In the genomic region with DNA sequence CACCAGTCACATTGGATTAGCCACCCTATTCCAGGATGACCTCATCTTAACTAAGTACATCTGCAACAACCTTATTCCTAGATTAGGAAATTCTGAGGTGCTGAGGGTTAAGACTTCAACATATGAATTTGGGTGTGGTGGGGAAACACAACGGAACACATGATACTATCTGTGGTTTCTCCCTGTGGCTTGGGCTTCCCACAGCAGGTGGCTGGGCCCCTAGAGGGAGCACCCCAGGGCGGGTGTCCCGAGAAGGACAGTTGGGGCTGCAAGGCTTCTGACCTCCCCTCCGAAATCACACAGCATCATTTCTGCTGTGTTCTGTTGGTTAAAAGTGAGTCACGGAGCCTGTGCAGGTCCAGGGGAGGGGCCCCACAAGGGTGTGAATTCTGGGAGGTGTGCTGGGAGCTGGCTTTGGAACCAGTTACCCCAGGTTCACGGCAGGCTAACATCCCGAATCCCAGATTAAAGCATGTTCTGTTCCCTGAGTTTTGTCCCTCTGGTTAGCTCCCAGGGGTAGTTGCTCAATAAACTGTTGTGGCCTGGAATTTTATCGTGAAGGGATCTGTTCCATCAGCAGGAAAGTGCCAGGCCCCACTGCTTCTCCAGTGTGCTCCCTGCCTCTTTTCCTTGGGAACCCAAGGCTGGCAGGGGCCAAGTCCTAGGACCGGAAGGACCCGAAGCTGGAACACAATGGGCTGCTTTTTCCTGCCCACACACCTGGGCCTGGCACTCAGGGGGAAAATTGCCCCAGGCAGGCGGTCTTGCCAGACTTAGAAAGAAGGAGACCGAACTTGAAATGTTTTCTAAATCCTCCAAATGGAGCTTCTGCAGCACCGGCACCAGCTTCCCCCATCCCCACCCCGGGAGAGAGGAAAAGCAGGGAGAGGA, we compare ENCODE assay signal across 12 cellular contexts.
A peak's percentile ranks its signal among the peaks of the same experiment; 100 is the strongest.
DNase-seq lines count a peak whose midpoint lies in the region; ATAC-seq, FAIRE-seq and TF ChIP-seq lines count a peak whose summit lies in the region.
"Had no signal": no experiment of that assay in that cellular context is flagged by ENCODE, and none has a peak within 500 bp of the region (broad histone marks: within the 10 kb centered on the region; RNA-seq: fewer than 3 reads in every experiment).

No MANE protein-coding gene starts in this region.

- no peak for ATAC-seq in HG02970 (IDR thresholded peaks at IDR 0.05; ENCODE audit: low FRiP score, unreplicated experiment)

- no peaks in the 10 kb centered on the region for H3K36me3 ChIP-seq in SJCRH30
- H3K36me3 ChIP-seq: sigmoid colon, vagina had no signal

- no peaks in the 10 kb centered on the region for H3K9me3 ChIP-seq in SJCRH30 (replicated peaks)
- H3K9me3 ChIP-seq: sigmoid colon, vagina had no signal

- peak overlapping the region; percentile 68 for H3K27ac ChIP-seq in SJCRH30
- H3K27ac ChIP-seq: sigmoid colon, vagina had no signal

- no peak for FAIRE-seq in GM12891 (lab: Jason Lieb, UNC)
- FAIRE-seq: TTC549 had no signal

- no peak for TF ChIP-seq CTCF in GM12865 (IDR thresholded peaks at IDR 0.05; ENCODE audit: insufficient read depth, low read depth, low read length, missing control alignments)

- peaks cover 20% of the 10 kb centered on the region for H3K4me1 ChIP-seq in SJCRH30
- H3K4me1 ChIP-seq: sigmoid colon had no signal

- peak; percentile 5 for DNase-seq in A172 (ENCODE audit: low spot score)
- DNase-seq in GM12865 (ENCODE audit: low read depth): peak; percentile 34
- DNase-seq in SJCRH30: peak; percentile 86 to 94
- DNase-seq in islet precursor cell: peak; percentile 84
- no peak for DNase-seq in dedifferentiated amniotic fluid mesenchymal stem cell (ENCODE audit: extremely low spot score)
- DNase-seq in GM12891 (ENCODE audit: insufficient read length, low spot score): no peak
- DNase-seq in NCI-H1930 (lab: John Stamatoyannopoulos, UW): no peak
- DNase-seq: sigmoid colon; stimulated activated CD4-positive, alpha-beta T cell treated with anti-CD3 and anti-CD28 coated beads, Interleukin-4, amount 100 ng/mL, for 4 hours had no signal

- H3K4me3 ChIP-seq in GM12865 (ENCODE audit: low read depth, low read length) (no peak overlapping the region), SJCRH30 (peak overlapping the region; percentile 24)
- H3K4me3 ChIP-seq: sigmoid colon, vagina had no signal

- TF ChIP-seq POLR2A in GM12891 (IDR thresholded peaks at IDR 0.05; ENCODE audit: low read depth, low read length): no peak

- H3K27me3 ChIP-seq in SJCRH30: no peaks in the 10 kb centered on the region
- H3K27me3 ChIP-seq: vagina had no signal

TF ChIP-seq in GM12891, 5 proteins besides CTCF, POLR2A, EP300 and RAD21:
- TF ChIP-seq PAX5 (IDR thresholded peaks at IDR 0.05; ENCODE audit: insufficient read depth, low read length, severe bottlenecking) (no peak), SPI1 (IDR thresholded peaks at IDR 0.05; ENCODE audit: low read depth, low read length) (no peak), POU2F2 (IDR thresholded peaks at IDR 0.05; ENCODE audit: low read depth, low read length) (no peak), TAF1 (IDR thresholded peaks at IDR 0.05; ENCODE audit: low read depth, low read length) (no peak), POLR2AphosphoS5 (IDR thresholded peaks at IDR 0.05; ENCODE audit: low read depth, low read length) (no peak)

Comparison
In these comparisons a context has a peak if more than half of its experiments do, and no peak if none do; other contexts are left out.
1. DNase-seq: peak in A172 (single experiment), GM12865 (single experiment), SJCRH30 (2 of 2) and islet precursor cell (single experiment); none in dedifferentiated amniotic fluid mesenchymal stem cell (single experiment), GM12891 (single experiment) and NCI-H1930 (0 of 2).